8 cellular contexts compared by ENCODE assay signal in the genomic region with DNA sequence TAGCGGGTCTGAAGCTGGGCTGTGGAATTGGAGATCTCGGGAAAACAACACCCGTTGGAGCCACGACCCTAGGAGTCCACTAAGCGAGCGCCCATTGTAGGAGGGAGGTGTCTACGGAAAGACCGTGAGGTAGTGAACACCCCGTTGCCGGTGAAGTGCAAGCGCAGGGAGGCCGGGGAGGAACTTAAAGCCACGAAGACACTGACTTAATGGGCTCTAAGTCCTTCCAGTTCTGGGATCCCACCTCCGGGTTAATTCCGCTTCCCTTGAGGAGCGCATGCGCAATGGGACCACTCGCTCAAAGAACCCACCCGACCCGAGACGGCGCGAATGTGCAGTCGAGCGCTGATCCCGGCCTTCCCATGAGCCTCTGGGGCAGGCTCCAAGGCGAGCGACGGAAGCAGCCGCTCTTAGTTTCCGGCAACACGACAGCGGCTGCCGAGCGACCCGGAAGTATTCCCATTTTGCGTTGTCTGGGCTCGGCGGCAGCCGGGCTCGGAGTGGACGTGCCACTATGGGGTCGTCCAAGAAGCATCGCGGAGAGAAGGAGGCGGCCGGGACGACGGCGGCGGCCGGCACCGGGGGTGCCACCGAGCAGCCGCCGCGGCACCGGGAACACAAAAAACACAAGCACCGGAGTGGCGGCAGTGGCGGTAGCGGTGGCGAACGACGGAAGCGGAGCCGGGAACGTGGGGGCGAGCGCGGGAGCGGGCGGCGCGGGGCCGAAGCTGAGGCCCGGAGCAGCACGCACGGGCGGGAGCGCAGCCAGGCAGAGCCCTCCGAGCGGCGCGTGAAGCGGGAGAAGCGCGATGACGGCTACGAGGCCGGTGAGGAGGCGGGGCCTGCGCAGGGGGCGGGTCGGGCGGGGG. TPM values are rescaled to one million over a fixed set of nuclear protein-coding genes. Genes with fewer than 3 reads are reported as not detected.
DNase-seq lines count a peak whose midpoint lies in the region; TF ChIP-seq lines count a peak whose summit lies in the region.

Gene SART1 (plus strand): TSS at position 468 of the 869 bp plus-strand sequence. CDS start 47 bp downstream, at position 515.

- H3K27me3 ChIP-seq in neuron (ENCODE audit: insufficient read depth, low read length): no peaks in the 10 kb centered on the region

- no peaks in the 10 kb centered on the region for H3K27me3 Mint-ChIP-seq in activated naive CD4-positive, alpha-beta T cell treated with anti-CD3 and anti-CD28 coated beads for 36 hours (ENCODE audit: low read depth)

- peaks cover 13% of the 10 kb centered on the region for H3K4me1 ChIP-seq in neuron (ENCODE audit: insufficient read depth, low read length)

- peak; percentile 99 for DNase-seq in GM03348 (ENCODE audit: low spot score)
- DNase-seq in HFF-Myc (ENCODE audit: extremely low read depth, low read depth): peak; percentile 89
- peak; percentile 95 for DNase-seq in NCI-H1048 (lab: John Stamatoyannopoulos, UW)
- DNase-seq in SK-N-MC (ENCODE audit: low read depth, low spot score): peak; percentile 95
- DNase-seq in activated naive CD4-positive, alpha-beta T cell treated with anti-CD3 and anti-CD28 coated beads for 36 hours: peak; percentile 98
- DNase-seq in foreskin melanocyte: peak; percentile 96
- peak; percentile 96 for DNase-seq in stromal cell of bone marrow (ENCODE audit: low read depth)

- peak within 1 kb of the TSS; percentile 6 for H2AFZ ChIP-seq in neuron (ENCODE audit: low read depth, low read length)

- no peak for TF ChIP-seq CTCF in HFF-Myc (IDR thresholded peaks at IDR 0.05; ENCODE audit: low read depth, low read length, missing control alignments)

- peaks cover 28% of the 10 kb centered on the region for H3K36me3 ChIP-seq in SK-N-MC (ENCODE audit: insufficient read depth, low read length)
- H3K36me3 ChIP-seq in neuron (ENCODE audit: insufficient read depth, low read length): peaks cover 29% of the 10 kb centered on the region

- H3K27ac ChIP-seq in SK-N-MC: peak within 1 kb of the TSS; percentile 86

- H3K9me3 ChIP-seq in SK-N-MC (ENCODE audit: low read depth, low read length) (no peaks in the 10 kb centered on the region), neuron (ENCODE audit: low read length) (no peaks in the 10 kb centered on the region)

- H3K4me3 Mint-ChIP-seq in activated naive CD4-positive, alpha-beta T cell treated with anti-CD3 and anti-CD28 coated beads for 36 hours: peak within 1 kb of the TSS; percentile 95

- no peaks in the 10 kb centered on the region for H3K9me3 Mint-ChIP-seq in activated naive CD4-positive, alpha-beta T cell treated with anti-CD3 and anti-CD28 coated beads for 36 hours

- peaks cover 18% of the 10 kb centered on the region for H3K36me3 Mint-ChIP-seq in activated naive CD4-positive, alpha-beta T cell treated with anti-CD3 and anti-CD28 coated beads for 36 hours (ENCODE audit: low read depth)

- H3K4me3 ChIP-seq in HFF-Myc (replicated peaks; ENCODE audit: low read depth, low read length) (peak within 1 kb of the TSS; percentile 89), SK-N-MC (peak within 1 kb of the TSS; percentile 95), neuron (ENCODE audit: low read length) (peak within 1 kb of the TSS; percentile 62)

- peak within 1 kb of the TSS; percentile 95 for H3K27ac Mint-ChIP-seq in activated naive CD4-positive, alpha-beta T cell treated with anti-CD3 and anti-CD28 coated beads for 36 hours

- H3K9ac ChIP-seq in SK-N-MC (ENCODE audit: insufficient read length): peak within 1 kb of the TSS; percentile 97

- intact Hi-C loops in activated naive CD4-positive, alpha-beta T cell treated with anti-CD3 and anti-CD28 coated beads for 36 hours (cut with micrococcal nuclease): loop anchor here (1.0 to 2.0 kb wide), 7 partner anchors 27 to 101 kb away; partner anchors contain the start of genes BANF1, C11orf68, CCDC85B and DRAP1

- CTCF ChIA-PET in activated naive CD4-positive, alpha-beta T cell treated with anti-CD3 and anti-CD28 coated beads for 36 hours (lab: Charles Lee): interaction anchor here (1.0 to 1.7 kb wide), 3 partner anchors 76 to 88 kb away, joined by 3 to 5 read pairs (median 4); no protein-coding TSS in a partner anchor

- H3K4me1 Mint-ChIP-seq in activated naive CD4-positive, alpha-beta T cell treated with anti-CD3 and anti-CD28 coated beads for 36 hours (ENCODE audit: low read depth): peaks cover 47% of the 10 kb centered on the region

RNA-seq across cellular contexts. Expression of gene SART1, which starts in this region (rescaled TPM):
- total RNA-seq in activated naive CD4-positive, alpha-beta T cell treated with anti-CD3 and anti-CD28 coated beads for 36 hours: 10 to 100 TPM; 50.1 to 59.9 TPM

Comparison
In these comparisons a context has a peak if more than half of its experiments do, and no peak if none do; other contexts are left out.
1. Peak in every context shown above with its lines: DNase-seq, H3K4me3 ChIP-seq and H3K27ac ChIP-seq.